ENCODE assay signal across 1 cellular context in the genomic region with DNA sequence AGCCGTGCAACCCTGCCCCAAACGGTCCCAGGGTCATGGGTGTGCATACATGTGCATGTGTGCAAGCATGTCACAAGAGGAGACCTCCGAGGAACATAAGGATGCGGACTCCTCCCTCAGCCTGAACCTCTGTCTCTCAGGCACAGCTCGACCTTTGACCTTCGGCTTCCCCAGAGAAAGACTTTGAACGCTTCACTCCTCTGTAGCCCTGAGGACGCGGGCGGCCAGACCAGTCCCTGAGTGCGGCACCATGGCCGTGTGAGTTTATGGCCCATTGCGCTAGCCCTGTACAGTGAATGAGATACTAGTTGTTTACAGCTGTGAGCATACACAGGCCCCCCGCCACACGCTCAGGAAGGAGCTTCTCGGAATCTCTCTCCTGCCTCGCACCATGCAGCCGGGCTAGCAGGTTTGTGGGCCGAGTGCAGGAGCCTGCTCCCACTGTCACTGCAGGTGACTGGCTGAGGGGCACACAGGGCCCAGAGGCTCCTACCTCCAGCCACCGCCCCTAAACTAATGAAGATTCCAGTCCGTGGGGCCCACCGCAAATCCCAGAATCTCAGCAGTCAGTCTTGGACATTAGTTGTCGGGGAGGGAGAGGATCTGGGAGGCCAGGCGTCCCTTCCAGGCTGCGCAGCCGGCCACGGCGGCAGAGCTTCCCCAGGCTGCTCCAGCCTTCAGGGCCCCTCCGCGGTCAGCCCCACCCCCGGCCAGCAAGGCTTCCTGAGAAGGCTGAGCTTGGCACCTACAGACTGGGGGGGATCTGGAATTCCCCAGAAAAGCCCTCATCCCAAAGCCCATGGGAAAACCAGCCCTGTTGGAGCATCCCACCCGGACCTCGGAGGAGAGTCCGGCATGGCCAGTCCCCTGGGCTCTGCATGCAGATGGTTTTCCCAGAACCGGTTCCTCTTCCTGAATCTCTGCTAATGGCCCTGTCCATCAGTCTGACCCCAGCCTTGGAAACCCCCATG.
TF ChIP-seq lines count a peak whose summit lies in the region.

No MANE protein-coding gene starts in this region.

TF ChIP-seq in WTC11, 78 proteins besides CTCF, POLR2A, EP300 and RAD21:
- TF ChIP-seq, protein P1, sequence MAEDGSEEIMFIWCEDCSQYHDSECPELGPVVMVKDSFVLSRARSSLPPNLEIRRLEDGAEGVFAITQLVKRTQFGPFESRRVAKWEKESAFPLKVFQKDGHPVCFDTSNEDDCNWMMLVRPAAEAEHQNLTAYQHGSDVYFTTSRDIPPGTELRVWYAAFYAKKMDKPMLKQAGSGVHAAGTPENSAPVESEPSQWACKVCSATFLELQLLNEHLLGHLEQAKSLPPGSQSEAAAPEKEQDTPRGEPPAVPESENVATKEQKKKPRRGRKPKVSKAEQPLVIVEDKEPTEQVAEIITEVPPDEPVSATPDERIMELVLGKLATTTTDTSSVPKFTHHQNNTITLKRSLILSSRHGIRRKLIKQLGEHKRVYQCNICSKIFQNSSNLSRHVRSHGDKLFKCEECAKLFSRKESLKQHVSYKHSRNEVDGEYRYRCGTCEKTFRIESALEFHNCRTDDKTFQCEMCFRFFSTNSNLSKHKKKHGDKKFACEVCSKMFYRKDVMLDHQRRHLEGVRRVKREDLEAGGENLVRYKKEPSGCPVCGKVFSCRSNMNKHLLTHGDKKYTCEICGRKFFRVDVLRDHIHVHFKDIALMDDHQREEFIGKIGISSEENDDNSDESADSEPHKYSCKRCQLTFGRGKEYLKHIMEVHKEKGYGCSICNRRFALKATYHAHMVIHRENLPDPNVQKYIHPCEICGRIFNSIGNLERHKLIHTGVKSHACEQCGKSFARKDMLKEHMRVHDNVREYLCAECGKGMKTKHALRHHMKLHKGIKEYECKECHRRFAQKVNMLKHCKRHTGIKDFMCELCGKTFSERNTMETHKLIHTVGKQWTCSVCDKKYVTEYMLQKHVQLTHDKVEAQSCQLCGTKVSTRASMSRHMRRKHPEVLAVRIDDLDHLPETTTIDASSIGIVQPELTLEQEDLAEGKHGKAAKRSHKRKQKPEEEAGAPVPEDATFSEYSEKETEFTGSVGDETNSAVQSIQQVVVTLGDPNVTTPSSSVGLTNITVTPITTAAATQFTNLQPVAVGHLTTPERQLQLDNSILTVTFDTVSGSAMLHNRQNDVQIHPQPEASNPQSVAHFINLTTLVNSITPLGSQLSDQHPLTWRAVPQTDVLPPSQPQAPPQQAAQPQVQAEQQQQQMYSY (CRISPR knock-in tag; IDR thresholded peaks at IDR 0.05) = no peak
- TF ChIP-seq FOXP1 (CRISPR knock-in tag; IDR thresholded peaks at IDR 0.05; ENCODE audit: borderline replicate concordance) (no peak), ZNF416 (CRISPR knock-in tag; IDR thresholded peaks at IDR 0.05) (no peak), ZNF232 (CRISPR knock-in tag; IDR thresholded peaks at IDR 0.05) (no peak), CREM (CRISPR knock-in tag; IDR thresholded peaks at IDR 0.05) (no peak), ZNF138 (CRISPR knock-in tag; conservative IDR thresholded peaks at IDR 0.05) (no peak), OVOL2 (CRISPR knock-in tag; IDR thresholded peaks at IDR 0.05; ENCODE audit: borderline replicate concordance) (no peak), ZNF396 (CRISPR knock-in tag; IDR thresholded peaks at IDR 0.05; ENCODE audit: borderline replicate concordance) (no peak), ZNF121 (CRISPR knock-in tag; IDR thresholded peaks at IDR 0.05) (no peak), NR1H2 (CRISPR knock-in tag; IDR thresholded peaks at IDR 0.05) (no peak), TEAD1 (CRISPR knock-in tag; IDR thresholded peaks at IDR 0.05) (no peak)
- TF ChIP-seq, protein P2, sequence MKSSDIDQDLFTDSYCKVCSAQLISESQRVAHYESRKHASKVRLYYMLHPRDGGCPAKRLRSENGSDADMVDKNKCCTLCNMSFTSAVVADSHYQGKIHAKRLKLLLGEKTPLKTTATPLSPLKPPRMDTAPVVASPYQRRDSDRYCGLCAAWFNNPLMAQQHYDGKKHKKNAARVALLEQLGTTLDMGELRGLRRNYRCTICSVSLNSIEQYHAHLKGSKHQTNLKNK (CRISPR knock-in tag; IDR thresholded peaks at IDR 0.05) = no peak
- TF ChIP-seq, protein P3, sequence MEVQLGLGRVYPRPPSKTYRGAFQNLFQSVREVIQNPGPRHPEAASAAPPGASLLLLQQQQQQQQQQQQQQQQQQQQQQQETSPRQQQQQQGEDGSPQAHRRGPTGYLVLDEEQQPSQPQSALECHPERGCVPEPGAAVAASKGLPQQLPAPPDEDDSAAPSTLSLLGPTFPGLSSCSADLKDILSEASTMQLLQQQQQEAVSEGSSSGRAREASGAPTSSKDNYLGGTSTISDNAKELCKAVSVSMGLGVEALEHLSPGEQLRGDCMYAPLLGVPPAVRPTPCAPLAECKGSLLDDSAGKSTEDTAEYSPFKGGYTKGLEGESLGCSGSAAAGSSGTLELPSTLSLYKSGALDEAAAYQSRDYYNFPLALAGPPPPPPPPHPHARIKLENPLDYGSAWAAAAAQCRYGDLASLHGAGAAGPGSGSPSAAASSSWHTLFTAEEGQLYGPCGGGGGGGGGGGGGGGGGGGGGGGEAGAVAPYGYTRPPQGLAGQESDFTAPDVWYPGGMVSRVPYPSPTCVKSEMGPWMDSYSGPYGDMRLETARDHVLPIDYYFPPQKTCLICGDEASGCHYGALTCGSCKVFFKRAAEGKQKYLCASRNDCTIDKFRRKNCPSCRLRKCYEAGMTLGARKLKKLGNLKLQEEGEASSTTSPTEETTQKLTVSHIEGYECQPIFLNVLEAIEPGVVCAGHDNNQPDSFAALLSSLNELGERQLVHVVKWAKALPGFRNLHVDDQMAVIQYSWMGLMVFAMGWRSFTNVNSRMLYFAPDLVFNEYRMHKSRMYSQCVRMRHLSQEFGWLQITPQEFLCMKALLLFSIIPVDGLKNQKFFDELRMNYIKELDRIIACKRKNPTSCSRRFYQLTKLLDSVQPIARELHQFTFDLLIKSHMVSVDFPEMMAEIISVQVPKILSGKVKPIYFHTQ (CRISPR knock-in tag; IDR thresholded peaks at IDR 0.05) = no peak
